9 cellular contexts compared by ENCODE assay signal in genomic region chr17:32519769-32520701, GRCh38. TPM values are rescaled to one million over a fixed set of nuclear protein-coding genes. Genes with fewer than 3 reads are reported as not detected.
DNase-seq lines count a peak whose midpoint lies in the region; ATAC-seq and TF ChIP-seq lines count a peak whose summit lies in the region.
"Had no signal": no experiment of that assay in that cellular context is flagged by ENCODE, and none has a peak within 500 bp of the region (broad histone marks: within the 10 kb centered on the region; RNA-seq: fewer than 3 reads in every experiment).

No MANE protein-coding gene starts in this region.

- peak in 6 of 7 experiments; percentile 21 to 69 (median 54) for DNase-seq in CD8-positive, alpha-beta T cell
- DNase-seq in LHCN-M2 (ENCODE audit: low read depth) (peak; percentile 61), neural crest cell (ENCODE audit: low read depth, low spot score) (no peak), HK-2 (ENCODE audit: unreplicated experiment) (no peak), GM19240 (ENCODE audit: insufficient read length, low spot score) (no peak)
- DNase-seq in activated CD8-positive, alpha-beta T cell treated with anti-CD3 and anti-CD28 coated beads, Interleukin-2, amount 10 ng/mL, durations not matched to agents 7 days and 5 days = peak; percentile 81

- H3K27me3 ChIP-seq in CD8-positive, alpha-beta T cell (ENCODE audit: insufficient read depth, low read length) = no peaks in the 10 kb centered on the region
- H3K27me3 ChIP-seq in esophagus (ENCODE audit: control insufficient read depth in 1 of 2, insufficient read depth in 2 of 2, low read length in 2 of 2) = no peaks in the 10 kb centered on the region

- no peaks in the 10 kb centered on the region for H3K9me3 Mint-ChIP-seq in CD8-positive, alpha-beta T cell
- no peaks in the 10 kb centered on the region for H3K9me3 Mint-ChIP-seq in activated CD8-positive, alpha-beta T cell treated with anti-CD3 and anti-CD28 coated beads, Interleukin-2, amount 10 ng/mL, durations not matched to agents 7 days and 5 days (ENCODE audit: insufficient read depth)
- H3K9me3 Mint-ChIP-seq in neural crest cell = no peaks in the 10 kb centered on the region

- CTCF ChIA-PET in CD8-positive, alpha-beta T cell (lab: Charles Lee) = interaction anchor here (0.7 to 1.3 kb wide), 3 partner anchors 34 to 58 kb away, joined by 3 to 4 read pairs (median 3); no protein-coding TSS in a partner anchor
- CTCF ChIA-PET in activated CD8-positive, alpha-beta T cell treated with anti-CD3 and anti-CD28 coated beads, Interleukin-2, amount 10 ng/mL, durations not matched to agents 7 days and 5 days (lab: Charles Lee) = interaction anchor here (1.5 to 1.8 kb wide), 2 partner anchors 28 to 76 kb away, joined by 4 read pairs; partner anchors contain the start of gene PSMD11

- peaks cover 77% of the 10 kb centered on the region for H3K4me1 Mint-ChIP-seq in CD8-positive, alpha-beta T cell (ENCODE audit: low read depth)
- peaks cover 87% of the 10 kb centered on the region for H3K4me1 Mint-ChIP-seq in activated CD8-positive, alpha-beta T cell treated with anti-CD3 and anti-CD28 coated beads, Interleukin-2, amount 10 ng/mL, durations not matched to agents 7 days and 5 days (ENCODE audit: low read depth)
- peaks cover 78% of the 10 kb centered on the region for H3K4me1 Mint-ChIP-seq in neural crest cell

- H3K4me1 ChIP-seq in CD8-positive, alpha-beta T cell (ENCODE audit: insufficient read depth, low read length) = peaks cover 74% of the 10 kb centered on the region
- H3K4me1 ChIP-seq in esophagus (ENCODE audit: control insufficient read depth in 2 of 2, insufficient read depth in 2 of 2, low read length in 1 of 2) = peaks cover 2 to 8% of the 10 kb centered on the region in 2 donors

- no peaks in the 10 kb centered on the region for H3K36me3 Mint-ChIP-seq in CD8-positive, alpha-beta T cell
- peaks cover 8% of the 10 kb centered on the region for H3K36me3 Mint-ChIP-seq in activated CD8-positive, alpha-beta T cell treated with anti-CD3 and anti-CD28 coated beads, Interleukin-2, amount 10 ng/mL, durations not matched to agents 7 days and 5 days (ENCODE audit: low read depth)
- no peaks in the 10 kb centered on the region for H3K36me3 Mint-ChIP-seq in neural crest cell (ENCODE audit: low read depth)

- POLR2A ChIA-PET in CD8-positive, alpha-beta T cell (lab: Charles Lee) = interaction anchor here (1.8 to 2.2 kb wide), 2 partner anchors 33 to 37 kb away, joined by 7 to 11 read pairs; partner anchors contain the start of gene CDK5R1
- POLR2A ChIA-PET in activated CD8-positive, alpha-beta T cell treated with anti-CD3 and anti-CD28 coated beads, Interleukin-2, amount 10 ng/mL, durations not matched to agents 7 days and 5 days (lab: Charles Lee) = interaction anchor here (0.7 to 1.3 kb wide), 4 partner anchors 8 to 33 kb away, joined by 3 to 4 read pairs (median 4); partner anchors contain the start of gene CDK5R1

- peak; percentile 50 for ATAC-seq in CD8-positive, alpha-beta T cell
- ATAC-seq in activated CD8-positive, alpha-beta T cell treated with anti-CD3 and anti-CD28 coated beads, Interleukin-2, amount 10 ng/mL, durations not matched to agents 7 days and 5 days = peak; percentile 50
- no peak for ATAC-seq in HG03175 (IDR thresholded peaks at IDR 0.05; ENCODE audit: unreplicated experiment)

- intact Hi-C loops in CD8-positive, alpha-beta T cell (cut with DNase I, micrococcal nuclease) = loop anchor here (1.0 to 2.0 kb wide), 3 partner anchors 17 to 33 kb away; no protein-coding TSS in a partner anchor

- no peaks in the 10 kb centered on the region for H3K36me3 ChIP-seq in CD8-positive, alpha-beta T cell (ENCODE audit: insufficient read depth, low read length)
- H3K36me3 ChIP-seq in esophagus (ENCODE audit: control insufficient read depth in 2 of 2, insufficient read depth in 2 of 2, low read length in 1 of 2) = no peaks in the 10 kb centered on the region

- 37 to 46% methylated on average over 20 of the region's 20 CpGs for WGBS in esophagus, 2 donors

- peak overlapping the region; percentile 83 for H3K4me3 Mint-ChIP-seq in CD8-positive, alpha-beta T cell
- peak overlapping the region; percentile 74 for H3K4me3 Mint-ChIP-seq in activated CD8-positive, alpha-beta T cell treated with anti-CD3 and anti-CD28 coated beads, Interleukin-2, amount 10 ng/mL, durations not matched to agents 7 days and 5 days
- H3K4me3 Mint-ChIP-seq in neural crest cell = peak overlapping the region; percentile 84

- H3K27ac Mint-ChIP-seq in CD8-positive, alpha-beta T cell = peak overlapping the region; percentile 93
- H3K27ac Mint-ChIP-seq in activated CD8-positive, alpha-beta T cell treated with anti-CD3 and anti-CD28 coated beads, Interleukin-2, amount 10 ng/mL, durations not matched to agents 7 days and 5 days = peak overlapping the region; percentile 87
- peak overlapping the region; percentile 96 for H3K27ac Mint-ChIP-seq in neural crest cell (ENCODE audit: unreplicated experiment)

- H3K9me3 ChIP-seq in CD8-positive, alpha-beta T cell (ENCODE audit: low read length) = no peaks in the 10 kb centered on the region
- H3K9me3 ChIP-seq in esophagus (ENCODE audit: control insufficient read depth in 2 of 2, insufficient read depth in 1 of 2, low read depth in 1 of 2, low read length in 1 of 2) = no peaks in the 10 kb centered on the region

- no peak for TF ChIP-seq CTCF in CD8-positive, alpha-beta T cell (IDR thresholded peaks at IDR 0.05)
- no peak for TF ChIP-seq CTCF in neural crest cell (conservative IDR thresholded peaks at IDR 0.05)

- H3K4me3 ChIP-seq in CD8-positive, alpha-beta T cell (ENCODE audit: low read depth, low read length) = peak overlapping the region; percentile 51
- H3K4me3 ChIP-seq in esophagus (ENCODE audit: low read depth in 1 of 2, low read length in 2 of 2) = peak overlapping the region; percentile 50 to 71

- H3K27ac ChIP-seq in CD8-positive, alpha-beta T cell (ENCODE audit: low read depth, low read length) = peak overlapping the region; percentile 60
- peak overlapping the region; percentile 37 to 74 for H3K27ac ChIP-seq in esophagus (ENCODE audit: low read depth in 2 of 2, low read length in 1 of 2)
- H3K27ac ChIP-seq: HL-60 had no signal

- no peaks in the 10 kb centered on the region for H3K27me3 Mint-ChIP-seq in CD8-positive, alpha-beta T cell (ENCODE audit: low read depth)
- H3K27me3 Mint-ChIP-seq in activated CD8-positive, alpha-beta T cell treated with anti-CD3 and anti-CD28 coated beads, Interleukin-2, amount 10 ng/mL, durations not matched to agents 7 days and 5 days (ENCODE audit: low read depth) = no peaks in the 10 kb centered on the region
- H3K27me3 Mint-ChIP-seq in neural crest cell (ENCODE audit: low read depth) = no peaks in the 10 kb centered on the region

RNA-seq across cellular contexts. Expression of gene CDK5R1, which starts 33.2 kb away (rescaled TPM):
- total RNA-seq in CD8-positive, alpha-beta T cell = 1 to 10 TPM; 5.6 to 5.9 TPM
- 4.2 and 8.6 TPM in 2 replicates for total RNA-seq in LHCN-M2 (2014; rRNA removed)
- polyA plus RNA-seq in LHCN-M2 (2012) = 9.3 TPM
- total RNA-seq in activated CD8-positive, alpha-beta T cell treated with anti-CD3 and anti-CD28 coated beads, Interleukin-2, amount 10 ng/mL, durations not matched to agents 7 days and 5 days = 1 to 10 TPM; 5.8 to 6.5 TPM
- 1 to 10 TPM; 5.5 to 5.6 TPM for polyA plus RNA-seq in esophagus
- 33.6 and 34.1 TPM in 2 replicates for total RNA-seq in neural crest cell

Comparison
In these comparisons a context has a peak if more than half of its experiments do, and no peak if none do; other contexts are left out.
1. DNase-seq: peak in CD8-positive, alpha-beta T cell (6 of 7), LHCN-M2 (single experiment) and activated CD8-positive, alpha-beta T cell treated with anti-CD3 and anti-CD28 coated beads, Interleukin-2, amount 10 ng/mL, durations not matched to agents 7 days and 5 days (single experiment); none in neural crest cell (single experiment), HK-2 (single experiment) and GM19240 (single experiment).
2. Peak in every context shown above with its lines, with median percentiles within 50 percentile points of each other: H3K27ac Mint-ChIP-seq and H3K4me3 Mint-ChIP-seq.